In genomic region chr11:128054323-128054910, GRCh38 we compare ENCODE assay signal across 8 cellular contexts.
DNase-seq lines count a peak whose midpoint lies in the region; ATAC-seq, FAIRE-seq and TF ChIP-seq lines count a peak whose summit lies in the region.

No MANE protein-coding gene starts in this region.

- H3K4me1 Mint-ChIP-seq in CD14-positive monocyte: peaks cover 53% of the 10 kb centered on the region

- peak overlapping the region; percentile 17 to 92 (median 87) for H3K27ac Mint-ChIP-seq in CD14-positive monocyte

- in situ Hi-C loops in G401 (cut with HindIII; ENCODE audit: low sequenced_read_pairs): no loop called here

- H3K9me3 ChIP-seq in adipocyte (ENCODE audit: control insufficient read depth, low read length): no peaks in the 10 kb centered on the region

- no peaks in the 10 kb centered on the region for H3K36me3 Mint-ChIP-seq in CD14-positive monocyte

- H3K9me3 Mint-ChIP-seq in CD14-positive monocyte: no peaks in the 10 kb centered on the region

- no peak overlapping the region for H3K9ac ChIP-seq in adipocyte (ENCODE audit: low read length)

- no peak for TF ChIP-seq CTCF in CD14-positive monocyte (IDR thresholded peaks at IDR 0.05)

- intact Hi-C loops in CD14-positive monocyte (cut with micrococcal nuclease): no loop called here

- DNase-seq in CD14-positive monocyte (ENCODE audit: low spot score) (no peak), adipocyte (ENCODE audit: low read depth) (peak; percentile 28), NCI-H1930 (lab: John Stamatoyannopoulos, UW) (no peak), RCC 7860 (ENCODE audit: low spot score) (no peak), G401 (ENCODE audit: low spot score) (no peak)
- DNase-seq in stimulated activated CD4-positive, alpha-beta T cell treated with anti-CD3 and anti-CD28 coated beads, Interleukin-4, amount 100 ng/mL, for 4 hours: no peak

- peak overlapping the region; percentile 67 to 88 for H3K4me3 Mint-ChIP-seq in CD14-positive monocyte

- no peaks in the 10 kb centered on the region for H3K27me3 ChIP-seq in adipocyte (replicated peaks; ENCODE audit: control insufficient read depth, insufficient read depth, low read length)

- ATAC-seq in GM19395 (IDR thresholded peaks at IDR 0.05; ENCODE audit: unreplicated experiment) (peak; percentile 84), HG03280 (IDR thresholded peaks at IDR 0.05; ENCODE audit: unreplicated experiment) (peak; percentile 71)

- H3K36me3 ChIP-seq in adipocyte (ENCODE audit: control insufficient read depth, insufficient read depth, low read length, severe bottlenecking): no peaks in the 10 kb centered on the region

- H3K4me3 ChIP-seq in adipocyte (ENCODE audit: low read length): no peak overlapping the region

- peaks cover 26% of the 10 kb centered on the region for H3K4me1 ChIP-seq in adipocyte (ENCODE audit: control insufficient read depth, insufficient read depth, low read length)

- H3K27me3 Mint-ChIP-seq in CD14-positive monocyte (ENCODE audit: low read depth in 3 of 3): peaks cover 0 to 2% (median 1%) of the 10 kb centered on the region in 3 donors

- no peak for FAIRE-seq in RCC 7860 (lab: Jason Lieb, UNC)
